21 cellular contexts compared by ENCODE assay signal in genomic region chr9:5870691-5871090, GRCh38. TPM values are rescaled to one million over a fixed set of nuclear protein-coding genes. Genes with fewer than 3 reads are reported as not detected.
DNase-seq lines count a peak whose midpoint lies in the region; ATAC-seq, FAIRE-seq and TF ChIP-seq lines count a peak whose summit lies in the region.
"Had no signal": no experiment of that assay in that cellular context is flagged by ENCODE, and none has a peak within 500 bp of the region (broad histone marks: within the 10 kb centered on the region; RNA-seq: fewer than 3 reads in every experiment).

No MANE protein-coding gene starts in this region.

- peak; percentile 43 for FAIRE-seq in GM12891 (lab: Jason Lieb, UNC)

- H3K9me3 Mint-ChIP-seq in brain, result no peaks in the 10 kb centered on the region
- no peaks in the 10 kb centered on the region for H3K9me3 Mint-ChIP-seq in immature natural killer cell
- no peaks in the 10 kb centered on the region for H3K9me3 Mint-ChIP-seq in activated T-helper 1 cell treated with anti-CD3 and anti-CD28 coated beads, Interleukin-12 subunit alpha, Interleukin-12 subunit beta, Interleukin-2, Interleukin-4 antibody, amounts not matched to agents 30 ng/mL and 10 ng/mL and 1 ng/mL, durations not matched to agents 14 hours and 24 hours and 36 hours
- H3K9me3 Mint-ChIP-seq: central memory CD8-positive, alpha-beta T cell; naive thymus-derived CD8-positive, alpha-beta T cell; stimulated activated naive B cell treated with anti-CD40 and anti-IgM and Interleukin-4, amounts not matched to agents 10 μg/mL and 1 μg/mL and 100 μg/mL, for 72 hours had no signal

- no peaks in the 10 kb centered on the region for H3K36me3 Mint-ChIP-seq in brain
- peaks cover 13 to 24% (median 23%) of the 10 kb centered on the region in 3 donors for H3K36me3 Mint-ChIP-seq in immature natural killer cell
- H3K36me3 Mint-ChIP-seq in activated T-helper 1 cell treated with anti-CD3 and anti-CD28 coated beads, Interleukin-12 subunit alpha, Interleukin-12 subunit beta, Interleukin-2, Interleukin-4 antibody, amounts not matched to agents 30 ng/mL and 10 ng/mL and 1 ng/mL, durations not matched to agents 14 hours and 24 hours and 36 hours (ENCODE audit: low read depth), result peaks cover 19% of the 10 kb centered on the region

- peak overlapping the region in 3 of 5 experiments; percentile 78 to 88 (median 83) for H3K27ac Mint-ChIP-seq in brain
- H3K27ac Mint-ChIP-seq in immature natural killer cell, result peak overlapping the region in 2 of 6 donors; percentile 2 to 21
- no peak overlapping the region for H3K27ac Mint-ChIP-seq in activated T-helper 1 cell treated with anti-CD3 and anti-CD28 coated beads, Interleukin-12 subunit alpha, Interleukin-12 subunit beta, Interleukin-2, Interleukin-4 antibody, amounts not matched to agents 30 ng/mL and 10 ng/mL and 1 ng/mL, durations not matched to agents 14 hours and 24 hours and 36 hours
- H3K27ac Mint-ChIP-seq: stimulated activated naive B cell treated with anti-CD40 and anti-IgM and Interleukin-4, amounts not matched to agents 10 μg/mL and 1 μg/mL and 100 μg/mL, for 72 hours had no signal

- H3K4me1 Mint-ChIP-seq in brain, result peaks cover 9% of the 10 kb centered on the region
- peaks cover 38 to 47% of the 10 kb centered on the region in 2 donors for H3K4me1 Mint-ChIP-seq in immature natural killer cell
- peaks cover 34% of the 10 kb centered on the region for H3K4me1 Mint-ChIP-seq in activated T-helper 1 cell treated with anti-CD3 and anti-CD28 coated beads, Interleukin-12 subunit alpha, Interleukin-12 subunit beta, Interleukin-2, Interleukin-4 antibody, amounts not matched to agents 30 ng/mL and 10 ng/mL and 1 ng/mL, durations not matched to agents 14 hours and 24 hours and 36 hours (ENCODE audit: low read depth)

- TF ChIP-seq CTCF in brain (conservative IDR thresholded peaks at IDR 0.05), result no peak

- peak; percentile 31 for DNase-seq in DMS53 (lab: John Stamatoyannopoulos, UW)
- DNase-seq in DMS53 treated with DMSO at 0.1 percent for 48 hours (lab: John Stamatoyannopoulos, UW; ENCODE audit: unreplicated experiment), result no peak
- DNase-seq in GM12891 (ENCODE audit: insufficient read length, low spot score), result no peak
- peak; percentile 55 for DNase-seq in mucosa of gallbladder (ENCODE audit: low spot score)
- no peak for DNase-seq in immature natural killer cell
- no peak for DNase-seq in activated T-helper 1 cell treated with anti-CD3 and anti-CD28 coated beads, Interleukin-12 subunit alpha, Interleukin-12 subunit beta, Interleukin-2, Interleukin-4 antibody, amounts not matched to agents 30 ng/mL and 10 ng/mL and 1 ng/mL, durations not matched to agents 14 hours and 24 hours and 36 hours (ENCODE audit: low spot score)
- DNase-seq: 8988T; activated T-cell treated with anti-CD3 and anti-CD28 coated beads, Interleukin-2, amount 50 U/mL, for 1 hour; EL; MV-4-11; naive thymus-derived CD8-positive, alpha-beta T cell; NCI-H2227 treated with DMSO at 0.1 percent for 48 hours; PC-3; psoas muscle; stimulated activated naive B cell treated with anti-CD40 and anti-IgM and Interleukin-4, amounts not matched to agents 10 μg/mL and 1 μg/mL and 100 μg/mL, for 72 hours had no signal

- intact Hi-C loops in activated T-helper 1 cell treated with anti-CD3 and anti-CD28 coated beads, Interleukin-12 subunit alpha, Interleukin-12 subunit beta, Interleukin-2, Interleukin-4 antibody, amounts not matched to agents 30 ng/mL and 10 ng/mL and 1 ng/mL, durations not matched to agents 14 hours and 24 hours and 36 hours (cut with micrococcal nuclease), result no loop called here

- no peak for ATAC-seq in HG03135 (IDR thresholded peaks at IDR 0.05; ENCODE audit: unreplicated experiment)
- ATAC-seq: naive thymus-derived CD8-positive, alpha-beta T cell; PC-3; psoas muscle; stimulated activated naive B cell treated with anti-CD40 and anti-IgM and Interleukin-4, amounts not matched to agents 10 μg/mL and 1 μg/mL and 100 μg/mL, for 72 hours had no signal

- H3K27me3 Mint-ChIP-seq in brain (no peaks in the 10 kb centered on the region), immature natural killer cell (ENCODE audit: low read depth in 3 of 3) (peaks cover 0 to 2% (median 0%) of the 10 kb centered on the region in 3 donors)
- no peaks in the 10 kb centered on the region for H3K27me3 Mint-ChIP-seq in activated T-helper 1 cell treated with anti-CD3 and anti-CD28 coated beads, Interleukin-12 subunit alpha, Interleukin-12 subunit beta, Interleukin-2, Interleukin-4 antibody, amounts not matched to agents 30 ng/mL and 10 ng/mL and 1 ng/mL, durations not matched to agents 14 hours and 24 hours and 36 hours (ENCODE audit: insufficient read depth)
- H3K27me3 Mint-ChIP-seq: central memory CD8-positive, alpha-beta T cell; naive thymus-derived CD8-positive, alpha-beta T cell; stimulated activated naive B cell treated with anti-CD40 and anti-IgM and Interleukin-4, amounts not matched to agents 10 μg/mL and 1 μg/mL and 100 μg/mL, for 72 hours had no signal

- no peak for TF ChIP-seq POLR2A in GM12891 (IDR thresholded peaks at IDR 0.05; ENCODE audit: low read depth, low read length)

- H3K4me3 Mint-ChIP-seq in brain, result no peak overlapping the region
- no peak overlapping the region for H3K4me3 Mint-ChIP-seq in immature natural killer cell
- H3K4me3 Mint-ChIP-seq in activated T-helper 1 cell treated with anti-CD3 and anti-CD28 coated beads, Interleukin-12 subunit alpha, Interleukin-12 subunit beta, Interleukin-2, Interleukin-4 antibody, amounts not matched to agents 30 ng/mL and 10 ng/mL and 1 ng/mL, durations not matched to agents 14 hours and 24 hours and 36 hours, result no peak overlapping the region
- H3K4me3 Mint-ChIP-seq: central memory CD8-positive, alpha-beta T cell; naive thymus-derived CD8-positive, alpha-beta T cell; stimulated activated naive B cell treated with anti-CD40 and anti-IgM and Interleukin-4, amounts not matched to agents 10 μg/mL and 1 μg/mL and 100 μg/mL, for 72 hours had no signal

TF ChIP-seq in GM12891, 5 proteins besides CTCF, POLR2A, EP300 and RAD21:
- TF ChIP-seq POLR2AphosphoS5 (IDR thresholded peaks at IDR 0.05; ENCODE audit: low read depth, low read length) (no peak), SPI1 (IDR thresholded peaks at IDR 0.05; ENCODE audit: low read depth, low read length) (no peak), TAF1 (IDR thresholded peaks at IDR 0.05; ENCODE audit: low read depth, low read length) (no peak), PAX5 (IDR thresholded peaks at IDR 0.05; ENCODE audit: insufficient read depth, low read length, severe bottlenecking) (no peak), POU2F2 (IDR thresholded peaks at IDR 0.05; ENCODE audit: low read depth, low read length) (no peak)
TF ChIP-seq in GM12891: peak in this region for 0.

RNA-seq across cellular contexts. Expression of gene MLANA, which starts 20.0 kb away (rescaled TPM):
- polyA plus RNA-seq in GM12891 (2012; ENCODE audit: low read depth, missing spikeins), result 0.15 TPM
- not detected for polyA plus RNA-seq in brain (ENCODE audit: insufficient read depth, low read depth, low replicate concordance)
- not detected for total RNA-seq in mucosa of gallbladder
- polyA plus RNA-seq in immature natural killer cell, result under 1 TPM in 1 of 3 donors, not detected in 2; 0.27 TPM
- not detected in 2 replicates for total RNA-seq in activated T-helper 1 cell treated with anti-CD3 and anti-CD28 coated beads, Interleukin-12 subunit alpha, Interleukin-12 subunit beta, Interleukin-2, Interleukin-4 antibody, amounts not matched to agents 30 ng/mL and 10 ng/mL and 1 ng/mL, durations not matched to agents 14 hours and 24 hours and 36 hours
- total RNA-seq: fibroblast of villous mesenchyme; lung; naive thymus-derived CD8-positive, alpha-beta T cell; PC-3; psoas muscle; upper lobe of left lung had no signal
- polyA plus RNA-seq: lung had no signal

RNA-seq across cellular contexts. Expression of gene ERMP1, which starts 37.8 kb away (rescaled TPM):
- 8.1 TPM for polyA plus RNA-seq in GM12891 (2012; ENCODE audit: low read depth, missing spikeins)
- 21.0 TPM for polyA plus RNA-seq in brain (ENCODE audit: insufficient read depth, low read depth, low replicate concordance)
- 61.3 TPM for total RNA-seq in mucosa of gallbladder
- polyA plus RNA-seq in immature natural killer cell, result 10 to 100 TPM; 19.6 to 54.2 (median 31.0) TPM
- total RNA-seq in activated T-helper 1 cell treated with anti-CD3 and anti-CD28 coated beads, Interleukin-12 subunit alpha, Interleukin-12 subunit beta, Interleukin-2, Interleukin-4 antibody, amounts not matched to agents 30 ng/mL and 10 ng/mL and 1 ng/mL, durations not matched to agents 14 hours and 24 hours and 36 hours, result 23.1 and 24.1 TPM in 2 replicates

Comparison
In these comparisons a context has a peak if more than half of its experiments do, and no peak if none do; other contexts are left out.
1. DNase-seq: peak in DMS53 (single experiment) and mucosa of gallbladder (single experiment); none in DMS53 treated with DMSO at 0.1 percent for 48 hours (single experiment), GM12891 (single experiment), immature natural killer cell (0 of 3) and activated T-helper 1 cell treated with anti-CD3 and anti-CD28 coated beads, Interleukin-12 subunit alpha, Interleukin-12 subunit beta, Interleukin-2, Interleukin-4 antibody, amounts not matched to agents 30 ng/mL and 10 ng/mL and 1 ng/mL, durations not matched to agents 14 hours and 24 hours and 36 hours (single experiment).